Comparison of ENCODE assay signal across 1 cellular context in genomic region chr19:43525836-43526771, GRCh38.
TF ChIP-seq lines count a peak whose summit lies in the region.

No MANE protein-coding gene starts in this region.

TF ChIP-seq in IMR-90, 13 proteins besides CTCF, POLR2A, EP300 and RAD21:
- TF ChIP-seq BHLHE40 (IDR thresholded peaks at IDR 0.05; ENCODE audit: low read depth, low read length) (no peak), MXI1 (IDR thresholded peaks at IDR 0.05; ENCODE audit: borderline replicate concordance, low read depth, low read length) (peak; percentile 52; the same call in 1 of the 2 replicates)
TF ChIP-seq in IMR-90: peak in this region for 1.
